In the genomic region with DNA sequence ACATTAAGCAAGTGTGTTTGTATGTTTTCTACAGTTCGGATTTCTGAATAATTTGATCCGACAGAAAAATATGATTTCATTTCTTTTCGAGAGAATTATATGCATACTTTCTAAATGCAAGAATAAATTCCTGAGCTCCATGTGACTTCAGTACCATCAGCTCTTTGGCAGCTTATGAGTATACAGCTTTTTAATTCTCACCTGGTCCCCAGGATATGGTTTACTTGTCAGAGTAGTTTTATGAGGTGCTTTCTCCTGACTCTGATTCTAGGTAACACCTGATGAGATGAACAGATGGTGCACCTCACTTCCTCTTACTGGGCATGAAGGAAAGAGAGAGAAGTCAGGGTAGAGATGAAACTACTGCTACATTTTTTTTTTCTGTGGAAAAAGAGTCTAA, we compare ENCODE assay signal across 10 cellular contexts. TPM values are rescaled to one million over a fixed set of nuclear protein-coding genes. Genes with fewer than 3 reads are reported as not detected.
A peak's percentile ranks its signal among the peaks of the same experiment; 100 is the strongest.
DNase-seq lines count a peak whose midpoint lies in the region; ATAC-seq and TF ChIP-seq lines count a peak whose summit lies in the region.
"Had no signal": no experiment of that assay in that cellular context is flagged by ENCODE, and none has a peak within 500 bp of the region (broad histone marks: within the 10 kb centered on the region; RNA-seq: fewer than 3 reads in every experiment).

No MANE protein-coding gene starts in this region.

- H3K4me3 ChIP-seq in GM12865 (ENCODE audit: low read depth, low read length) (no peak overlapping the region), mucosa of descending colon (no peak overlapping the region), ovary (no peak overlapping the region)

- H3K4me1 Mint-ChIP-seq in activated CD4-positive, alpha-beta T cell treated with anti-CD3 and anti-CD28 coated beads, Interleukin-2, amount 10 ng/mL, durations not matched to agents 24 days and 14 days: peaks cover 5% of the 10 kb centered on the region

- peak; percentile 61 for ATAC-seq in HG02884 (IDR thresholded peaks at IDR 0.05; ENCODE audit: unreplicated experiment)
- peak; percentile 40 for ATAC-seq in mucosa of descending colon

- H3K27me3 ChIP-seq in ovary: no peaks in the 10 kb centered on the region

- H3K4me1 ChIP-seq in mucosa of descending colon (ENCODE audit: low read depth): peaks cover 11% of the 10 kb centered on the region
- H3K4me1 ChIP-seq in ovary (ENCODE audit: insufficient read depth): no peaks in the 10 kb centered on the region

- intact Hi-C loops in mucosa of descending colon (cut with DNase I, micrococcal nuclease): no loop called here
- intact Hi-C loops in activated CD4-positive, alpha-beta T cell treated with anti-CD3 and anti-CD28 coated beads, Interleukin-2, amount 10 ng/mL, durations not matched to agents 24 days and 14 days (cut with micrococcal nuclease): no loop called here
- intact Hi-C loops in ovary (cut with DNase I): loop anchor here in 1 of 4 donors (5.0 kb wide), 1 partner anchor 543 kb away; no protein-coding TSS in a partner anchor

- WGBS in ovary, 3 donors: 1 to 22% (median 4%) methylated on average over 3 of the region's 3 CpGs

- H3K27me3 Mint-ChIP-seq in activated CD4-positive, alpha-beta T cell treated with anti-CD3 and anti-CD28 coated beads, Interleukin-2, amount 10 ng/mL, durations not matched to agents 24 days and 14 days: peaks cover 2% of the 10 kb centered on the region
- H3K27me3 Mint-ChIP-seq: activated CD4-positive, alpha-beta memory T cell treated with anti-CD3 and anti-CD28 coated beads, Interleukin-2, amount 10 ng/mL, durations not matched to agents 7 days and 5 days had no signal

- no peak for TF ChIP-seq POLR2A in ovary (IDR thresholded peaks at IDR 0.05)

- H3K36me3 Mint-ChIP-seq in activated CD4-positive, alpha-beta T cell treated with anti-CD3 and anti-CD28 coated beads, Interleukin-2, amount 10 ng/mL, durations not matched to agents 24 days and 14 days (ENCODE audit: low read depth): no peaks in the 10 kb centered on the region

- no peaks in the 10 kb centered on the region for H3K36me3 ChIP-seq in mucosa of descending colon (ENCODE audit: low read depth)
- no peaks in the 10 kb centered on the region for H3K36me3 ChIP-seq in ovary

- no peak for TF ChIP-seq EP300 in ovary (IDR thresholded peaks at IDR 0.05)

- peak overlapping the region in 1 of 2 donors; percentile 46 for H3K27ac ChIP-seq in ovary

- H3K9me3 Mint-ChIP-seq in activated CD4-positive, alpha-beta T cell treated with anti-CD3 and anti-CD28 coated beads, Interleukin-2, amount 10 ng/mL, durations not matched to agents 24 days and 14 days: no peaks in the 10 kb centered on the region

- no peaks in the 10 kb centered on the region for H3K9me3 ChIP-seq in mucosa of descending colon
- H3K9me3 ChIP-seq in ovary: no peaks in the 10 kb centered on the region

- H3K27ac Mint-ChIP-seq in activated CD4-positive, alpha-beta T cell treated with anti-CD3 and anti-CD28 coated beads, Interleukin-2, amount 10 ng/mL, durations not matched to agents 24 days and 14 days: no peak overlapping the region
- H3K27ac Mint-ChIP-seq: activated CD4-positive, alpha-beta memory T cell treated with anti-CD3 and anti-CD28 coated beads, Interleukin-2, amount 10 ng/mL, durations not matched to agents 7 days and 5 days had no signal

- no peak overlapping the region for H3K4me3 Mint-ChIP-seq in activated CD4-positive, alpha-beta T cell treated with anti-CD3 and anti-CD28 coated beads, Interleukin-2, amount 10 ng/mL, durations not matched to agents 24 days and 14 days
- H3K4me3 Mint-ChIP-seq: activated CD4-positive, alpha-beta memory T cell treated with anti-CD3 and anti-CD28 coated beads, Interleukin-2, amount 10 ng/mL, durations not matched to agents 7 days and 5 days had no signal

- no peak for TF ChIP-seq CTCF in GM12865 (IDR thresholded peaks at IDR 0.05; ENCODE audit: insufficient read depth, low read depth, low read length, missing control alignments)
- no peak for TF ChIP-seq CTCF in mucosa of descending colon (IDR thresholded peaks at IDR 0.05)
- no peak for TF ChIP-seq CTCF in ovary (IDR thresholded peaks at IDR 0.05)

- DNase-seq in GM12865 (ENCODE audit: low read depth) (peak; percentile 5), astrocyte of the hippocampus (ENCODE audit: low read depth, low spot score) (peak; percentile 15), mucosa of descending colon (peak in 1 of 3 donors; percentile 33), medulla oblongata (ENCODE audit: extremely low spot score) (no peak), ovary (no peak)
- DNase-seq in activated CD4-positive, alpha-beta T cell treated with anti-CD3 and anti-CD28 coated beads, Interleukin-2, amount 10 ng/mL, durations not matched to agents 24 days and 14 days: no peak
- no peak for DNase-seq in stimulated activated CD4-positive, alpha-beta T cell treated with anti-CD3 and anti-CD28 coated beads, Interleukin-4, amount 100 ng/mL, for 24 hours
- DNase-seq: activated CD4-positive, alpha-beta memory T cell treated with anti-CD3 and anti-CD28 coated beads, Interleukin-2, amount 10 ng/mL, durations not matched to agents 7 days and 5 days had no signal

RNA-seq across cellular contexts. Expression of gene HGD, which starts 3.1 kb away (rescaled TPM):
- total RNA-seq in mucosa of descending colon (10 to 100 TPM; 15.7 to 53.3 (median 46.0) TPM), ovary (1 to 10 TPM in 3 of 7 donors, under 1 TPM in 3, not detected in 1; 0.40 to 2.4 (median 0.91) TPM)
- total RNA-seq in activated CD4-positive, alpha-beta T cell treated with anti-CD3 and anti-CD28 coated beads, Interleukin-2, amount 10 ng/mL, durations not matched to agents 24 days and 14 days: 0.19 and 0.24 TPM in 2 replicates
- polyA plus RNA-seq in ovary: under 1 TPM; 0.04 to 0.28 TPM
- total RNA-seq: HT1080 had no signal

Comparison
In these comparisons a context has a peak if more than half of its experiments do, and no peak if none do; other contexts are left out.
1. DNase-seq: peak in GM12865 (single experiment) and astrocyte of the hippocampus (single experiment); none in activated CD4-positive, alpha-beta T cell treated with anti-CD3 and anti-CD28 coated beads, Interleukin-2, amount 10 ng/mL, durations not matched to agents 24 days and 14 days (single experiment), stimulated activated CD4-positive, alpha-beta T cell treated with anti-CD3 and anti-CD28 coated beads, Interleukin-4, amount 100 ng/mL, for 24 hours (single experiment), medulla oblongata (single experiment) and ovary (0 of 5).
2. RNA of gene HGD, which starts 3.1 kb away (total RNA-seq): 15.7 to 53.3 TPM in mucosa of descending colon; 0.40 to 2.4 TPM in ovary and 0.19 to 0.24 TPM in activated CD4-positive, alpha-beta T cell treated with anti-CD3 and anti-CD28 coated beads, Interleukin-2, amount 10 ng/mL, durations not matched to agents 24 days and 14 days; every median in the first group is over 4 times any median in the second.